In genomic region chr4:182859730-182860129, GRCh38 we compare ENCODE assay signal across 23 cellular contexts. TPM values are rescaled to one million over a fixed set of nuclear protein-coding genes. Genes with fewer than 3 reads are reported as not detected.
DNase-seq lines count a peak whose midpoint lies in the region; ATAC-seq, FAIRE-seq and TF ChIP-seq lines count a peak whose summit lies in the region.
"Had no signal": no experiment of that assay in that cellular context is flagged by ENCODE, and none has a peak within 500 bp of the region (broad histone marks: within the 10 kb centered on the region; RNA-seq: fewer than 3 reads in every experiment).

No MANE protein-coding gene starts in this region.

- H3K9me3 ChIP-seq in IMR-90 (ENCODE audit: control insufficient read depth, insufficient read depth, low read length): peaks cover 2% of the 10 kb centered on the region; the same call in 1 of the 2 replicates
- no peaks in the 10 kb centered on the region for H3K9me3 ChIP-seq in H1 (ENCODE audit: insufficient read depth in 2 of 2, low read depth in 1 of 2, low read length in 1 of 2)
- H3K9me3 ChIP-seq in upper lobe of right lung: no peaks in the 10 kb centered on the region
- H3K9me3 ChIP-seq: Caco-2 had no signal

- TF ChIP-seq POLR2A in IMR-90 (IDR thresholded peaks at IDR 0.05; ENCODE audit: low read depth, low read length): no peak
- TF ChIP-seq POLR2A in H1 (IDR thresholded peaks at IDR 0.05; ENCODE audit: control extremely low read depth in 1 of 2, low read depth in 2 of 2, low read length in 2 of 2): no peak

- H4K8ac ChIP-seq in IMR-90 (ENCODE audit: low read depth in 2 of 2, low read length in 2 of 2): no peak overlapping the region
- no peak overlapping the region for H4K8ac ChIP-seq in H1 (ENCODE audit: extremely low read depth, insufficient read depth, low read length)

- no peak overlapping the region for H3K4ac ChIP-seq in IMR-90 (ENCODE audit: low read depth, low read length)
- H3K4ac ChIP-seq in H1 (replicated peaks; ENCODE audit: insufficient read length, low read depth, low read length): peak overlapping the region; percentile 26

- H3K36me3 Mint-ChIP-seq in stimulated activated naive CD8-positive, alpha-beta T cell treated with anti-CD3 and anti-CD28 coated beads, Interleukin-15, Interleukin-2, amounts not matched to agents 100 ng/mL and 50 ng/mL, for 24 hours (ENCODE audit: low read depth): peaks cover 8% of the 10 kb centered on the region

- peak overlapping the region; percentile 46 for H2AK9ac ChIP-seq in IMR-90 (replicated peaks; ENCODE audit: low read depth, low read length, poor library complexity)

- H3K23me2 ChIP-seq in H1 (ENCODE audit: low read depth, low read length): no peaks in the 10 kb centered on the region

- H2BK20ac ChIP-seq in IMR-90 (ENCODE audit: low read depth, low read length) (no peak overlapping the region), H1 (ENCODE audit: low read length) (no peak overlapping the region)

- no peaks in the 10 kb centered on the region for H3K79me2 ChIP-seq in H1 (ENCODE audit: control insufficient read depth in 1 of 2, insufficient read depth in 2 of 2, low read length in 2 of 2)

- no peak for DNase-seq in stimulated activated naive CD8-positive, alpha-beta T cell treated with anti-CD3 and anti-CD28 coated beads, Interleukin-15, amount 100 ng/mL, for 72 hours
- no peak for DNase-seq in IMR-90
- no peak for DNase-seq in H1 (ENCODE audit: low read depth in 1 of 2, low spot score in 2 of 2)
- DNase-seq in caudate nucleus (lab: John Stamatoyannopoulos, UW): no peak
- no peak for DNase-seq in upper lobe of right lung
- DNase-seq: 8988T; AML-193; Caco-2; Calu3; CD4-positive, alpha-beta T cell; CD8-positive, alpha-beta T cell; DMS79 treated with DMSO at 0.1 percent for 48 hours; GF-D8 had no signal

- peak overlapping the region; percentile 58 for H3K27ac Mint-ChIP-seq in stimulated activated naive CD8-positive, alpha-beta T cell treated with anti-CD3 and anti-CD28 coated beads, Interleukin-15, Interleukin-2, amounts not matched to agents 100 ng/mL and 50 ng/mL, for 24 hours
- H3K27ac Mint-ChIP-seq in stimulated activated naive CD8-positive, alpha-beta T cell treated with anti-CD3 and anti-CD28 coated beads, Interleukin-15, amount 100 ng/mL, for 72 hours: no peak overlapping the region
- H3K27ac Mint-ChIP-seq: B cell; CD4-positive, alpha-beta T cell; CD8-positive, alpha-beta T cell had no signal

- no peaks in the 10 kb centered on the region; the same call in 1 of the 2 replicates for H3K27me3 ChIP-seq in IMR-90 (ENCODE audit: control insufficient read depth, insufficient read depth, low read length)
- no peaks in the 10 kb centered on the region for H3K27me3 ChIP-seq in H1 (replicated peaks in 1 of 4; ENCODE audit: control insufficient read depth in 3 of 4, extremely low read depth in 1 of 4, insufficient read depth in 3 of 4, low read length in 3 of 4)
- no peaks in the 10 kb centered on the region for H3K27me3 ChIP-seq in upper lobe of right lung

- WGBS in IMR-90 (ENCODE audit: extremely low coverage in 2 of 2, insufficient read length in 1 of 2), 2 experiments: 100% methylated on average over 1 of the region's 2 CpGs; no CpG with 5 or more reads in 1 of the 2 experiments
- WGBS in H1 (ENCODE audit: extremely low coverage in 1 of 2, insufficient coverage in 1 of 2, insufficient read length in 1 of 2, insufficient replicate concordance in 2 of 2, low coverage in 1 of 2, low lambda C conversion rate in 2 of 2, missing lambda C conversion rate in 1 of 2), 2 experiments: 90% methylated on average over 2 of the region's 2 CpGs; no CpG with 5 or more reads in 1 of the 2 experiments

- CTCF ChIA-PET in IMR-90 (lab: Yijun Ruan, JAX): no interaction called here
- CTCF ChIA-PET in H1 (lab: Charles Lee; ENCODE audit: partially characterized antibody): interaction anchor here (1.7 kb wide), 1 partner anchor 10 kb away, joined by 4 read pairs; no protein-coding TSS in a partner anchor

- H3K79me1 ChIP-seq in IMR-90 (ENCODE audit: low read depth in 1 of 2, low read length in 2 of 2) (no peaks in the 10 kb centered on the region), H1 (ENCODE audit: low read depth, low read length) (no peaks in the 10 kb centered on the region)

- H3K14ac ChIP-seq in IMR-90 (replicated peaks; ENCODE audit: low read depth, low read length) (no peak overlapping the region), H1 (ENCODE audit: insufficient read length) (no peak overlapping the region)

- POLR2A ChIA-PET in IMR-90 (lab: Charles Lee; ENCODE audit: unreplicated experiment): no interaction called here
- POLR2A ChIA-PET in H1 (lab: Charles Lee; ENCODE audit: partially characterized antibody): no interaction called here

- no peak for ATAC-seq in stimulated activated naive CD8-positive, alpha-beta T cell treated with anti-CD3 and anti-CD28 coated beads, Interleukin-15, amount 100 ng/mL, for 72 hours
- ATAC-seq in IMR-90 (ENCODE audit: low read depth) (no peak), upper lobe of right lung (no peak), HG02571 (IDR thresholded peaks at IDR 0.05; ENCODE audit: unreplicated experiment) (no peak)
- ATAC-seq: CD8-positive, alpha-beta T cell had no signal

- no peak for FAIRE-seq in H1 (lab: Jason Lieb, UNC)
- FAIRE-seq: A204.1, D721Med, G401.6, GM12891, GM19239 had no signal

- H2BK120ac ChIP-seq in IMR-90 (ENCODE audit: low read depth, low read length) (no peak overlapping the region), H1 (replicated peaks; ENCODE audit: low read depth, low read length) (no peak overlapping the region)

- no peaks in the 10 kb centered on the region for H3K9me1 ChIP-seq in IMR-90 (ENCODE audit: insufficient read depth, low read length)

- dilution Hi-C loops in IMR-90 (cut with HindIII; ENCODE audit: low sequenced_read_pairs, unreplicated experiment): no loop called here

- H4K91ac ChIP-seq in IMR-90 (ENCODE audit: insufficient read depth, low read depth, low read length) (no peak overlapping the region), H1 (replicated peaks; ENCODE audit: insufficient read length, low read length) (no peak overlapping the region)

- BruUV-seq in IMR-90 (replicated peaks; lab: Mats Ljungman, UMichigan): no TSS peak

- in situ Hi-C loops in IMR-90 (cut with MboI; ENCODE audit: low sequenced_read_pairs): no loop called here

- TF ChIP-seq CTCF in IMR-90 (conservative IDR thresholded peaks at IDR 0.05; ENCODE audit: low read depth, low read length) (no peak), H1 (IDR thresholded peaks at IDR 0.05; ENCODE audit: control extremely low read depth in 1 of 3, insufficient read depth in 1 of 3, low read depth in 1 of 3, low read length in 3 of 3) (no peak), upper lobe of right lung (IDR thresholded peaks at IDR 0.05) (no peak)

- H4K20me1 ChIP-seq in IMR-90 (ENCODE audit: insufficient read depth, low read length): no peaks in the 10 kb centered on the region
- no peaks in the 10 kb centered on the region for H4K20me1 ChIP-seq in H1 (replicated peaks in 1 of 2; ENCODE audit: control insufficient read depth in 1 of 2, insufficient read depth in 2 of 2, low read length in 2 of 2)

- no peak overlapping the region for H2AFZ ChIP-seq in IMR-90 (replicated peaks; ENCODE audit: low read length, poor library complexity)
- H2AFZ ChIP-seq in H1 (ENCODE audit: low read length): no peak overlapping the region

- H3K4me2 ChIP-seq in IMR-90 (ENCODE audit: low read depth, low read length) (no peak overlapping the region), H1 (ENCODE audit: insufficient read depth in 1 of 2, low read depth in 2 of 2, low read length in 2 of 2) (no peak overlapping the region)
- H3K4me2 ChIP-seq: BLaER1 treated with 17β-estradiol and CSF1 and Interleukin-3, amounts not matched to agents 10 nM and 100 nM had no signal

- H2BK5ac ChIP-seq in IMR-90 (ENCODE audit: low read depth, low read length, poor library complexity, severe bottlenecking) (no peak overlapping the region), H1 (ENCODE audit: low read depth, low read length) (no peak overlapping the region)

- no peaks in the 10 kb centered on the region for H3K4me1 Mint-ChIP-seq in stimulated activated naive CD8-positive, alpha-beta T cell treated with anti-CD3 and anti-CD28 coated beads, Interleukin-15, Interleukin-2, amounts not matched to agents 100 ng/mL and 50 ng/mL, for 24 hours (ENCODE audit: low read depth)
- H3K4me1 Mint-ChIP-seq in stimulated activated naive CD8-positive, alpha-beta T cell treated with anti-CD3 and anti-CD28 coated beads, Interleukin-15, amount 100 ng/mL, for 72 hours: no peaks in the 10 kb centered on the region
- H3K4me1 Mint-ChIP-seq: B cell had no signal

- H3K27me3 Mint-ChIP-seq in stimulated activated naive CD8-positive, alpha-beta T cell treated with anti-CD3 and anti-CD28 coated beads, Interleukin-15, Interleukin-2, amounts not matched to agents 100 ng/mL and 50 ng/mL, for 24 hours: peaks cover 6% of the 10 kb centered on the region
- H3K27me3 Mint-ChIP-seq in stimulated activated naive CD8-positive, alpha-beta T cell treated with anti-CD3 and anti-CD28 coated beads, Interleukin-15, amount 100 ng/mL, for 72 hours: no peaks in the 10 kb centered on the region
- H3K27me3 Mint-ChIP-seq: CD4-positive, alpha-beta T cell had no signal

- H3K4me1 ChIP-seq in IMR-90 (ENCODE audit: control insufficient read depth, insufficient read depth, low read length) (no peaks in the 10 kb centered on the region), H1 (replicated peaks in 1 of 4; ENCODE audit: control insufficient read depth in 3 of 4, insufficient read depth in 4 of 4, low read length in 3 of 4) (peaks cover 0 to 7% (median 4%) of the 10 kb centered on the region in 4 experiments; a peak in 5 of 7 replicates), upper lobe of right lung (no peaks in the 10 kb centered on the region)

- H3K56ac ChIP-seq in IMR-90 (ENCODE audit: extremely low read depth, insufficient read depth, low read length) (no peak overlapping the region), H1 (replicated peaks; ENCODE audit: insufficient read length, low read depth, low read length) (no peak overlapping the region)

- no peak overlapping the region for H3K27ac ChIP-seq in IMR-90 (ENCODE audit: insufficient read depth, low read length)
- H3K27ac ChIP-seq in H1 (ENCODE audit: low read depth, low read length): no peak overlapping the region
- no peak overlapping the region for H3K27ac ChIP-seq in caudate nucleus (ENCODE audit: low read depth, low read length)
- H3K27ac ChIP-seq in upper lobe of right lung: no peak overlapping the region
- H3K27ac ChIP-seq: BLaER1 treated with 17β-estradiol and CSF1 and Interleukin-3, amounts not matched to agents 10 nM and 100 nM; C4-2B had no signal

- H2BK15ac ChIP-seq in IMR-90 (ENCODE audit: low read depth, low read length): no peak overlapping the region
- H2BK15ac ChIP-seq in H1 (ENCODE audit: low read length): 0 out of 2 replicates have a peak overlapping the region, but pooled peaks have one; percentile 31

- no peak overlapping the region for H2BK12ac ChIP-seq in H1 (ENCODE audit: low read depth, low read length)

- intact Hi-C loops in IMR-90 (cut with micrococcal nuclease): no loop called here
- intact Hi-C loops in upper lobe of right lung (cut with DNase I): no loop called here

- no peak for TF ChIP-seq EP300 in H1 (IDR thresholded peaks at IDR 0.05; ENCODE audit: borderline replicate concordance in 1 of 2, low read depth in 2 of 2, low read length in 2 of 2)

- no peak overlapping the region for H3K4me3 Mint-ChIP-seq in stimulated activated naive CD8-positive, alpha-beta T cell treated with anti-CD3 and anti-CD28 coated beads, Interleukin-15, Interleukin-2, amounts not matched to agents 100 ng/mL and 50 ng/mL, for 24 hours
- no peak overlapping the region for H3K4me3 Mint-ChIP-seq in stimulated activated naive CD8-positive, alpha-beta T cell treated with anti-CD3 and anti-CD28 coated beads, Interleukin-15, amount 100 ng/mL, for 72 hours
- H3K4me3 Mint-ChIP-seq: B cell; CD4-positive, alpha-beta T cell; CD8-positive, alpha-beta T cell had no signal

- H2AK5ac ChIP-seq in IMR-90 (ENCODE audit: low read depth, low read length) (no peak overlapping the region), H1 (ENCODE audit: low read depth, low read length) (no peak overlapping the region)

- H3K36me3 ChIP-seq in IMR-90 (ENCODE audit: control insufficient read depth, insufficient read depth, low read length) (no peaks in the 10 kb centered on the region), H1 (ENCODE audit: control insufficient read depth in 2 of 4, insufficient read depth in 4 of 4, low read length in 3 of 4) (no peaks in the 10 kb centered on the region), upper lobe of right lung (no peaks in the 10 kb centered on the region)
- H3K36me3 ChIP-seq: BLaER1 treated with 17β-estradiol and CSF1 and Interleukin-3, amounts not matched to agents 10 nM and 100 nM had no signal

- TF ChIP-seq RAD21 in IMR-90 (IDR thresholded peaks at IDR 0.05; ENCODE audit: low read length) (no peak), H1 (IDR thresholded peaks at IDR 0.05 in 1 of 2, conservative IDR thresholded peaks at IDR 0.05 in 1 of 2; ENCODE audit: low read depth in 2 of 2, low read length in 2 of 2) (no peak)

- H3K23ac ChIP-seq in IMR-90 (ENCODE audit: low read depth, low read length): no peak overlapping the region
- H3K23ac ChIP-seq in H1 (ENCODE audit: insufficient read length): no peak overlapping the region

- H3K18ac ChIP-seq in IMR-90 (ENCODE audit: low read depth, low read length) (no peak overlapping the region), H1 (ENCODE audit: extremely low read depth, low read length) (no peak overlapping the region)

- H3K4me3 ChIP-seq in IMR-90 (ENCODE audit: insufficient read depth, low read depth, low read length): no peak overlapping the region
- no peak overlapping the region for H3K4me3 ChIP-seq in H1 (ENCODE audit: extremely low read depth in 1 of 4, insufficient read depth in 2 of 4, low read depth in 3 of 4, low read length in 4 of 4)
- no peak overlapping the region for H3K4me3 ChIP-seq in upper lobe of right lung
- H3K4me3 ChIP-seq: BLaER1 treated with 17β-estradiol and CSF1 and Interleukin-3, amounts not matched to agents 10 nM and 100 nM had no signal

- H3K9me3 Mint-ChIP-seq in stimulated activated naive CD8-positive, alpha-beta T cell treated with anti-CD3 and anti-CD28 coated beads, Interleukin-15, Interleukin-2, amounts not matched to agents 100 ng/mL and 50 ng/mL, for 24 hours: peaks cover 11% of the 10 kb centered on the region
- H3K9me3 Mint-ChIP-seq in stimulated activated naive CD8-positive, alpha-beta T cell treated with anti-CD3 and anti-CD28 coated beads, Interleukin-15, amount 100 ng/mL, for 72 hours: peaks cover 11 to 15% of the 10 kb centered on the region in 2 donors

- H3K9ac ChIP-seq in IMR-90 (ENCODE audit: low read depth, low read length): no peak overlapping the region
- no peak overlapping the region for H3K9ac ChIP-seq in H1 (replicated peaks in 1 of 4; ENCODE audit: extremely low read depth in 1 of 4, low read depth in 3 of 4, low read length in 3 of 4)
- H3K9ac ChIP-seq: BLaER1 treated with 17β-estradiol and CSF1 and Interleukin-3, amounts not matched to agents 10 nM and 100 nM had no signal

- H4K5ac ChIP-seq in IMR-90 (ENCODE audit: low read depth, low read length) (no peak overlapping the region), H1 (ENCODE audit: insufficient read length, low read depth, low read length) (no peak overlapping the region)

RNA-seq across cellular contexts. Expression of gene DCTD, which starts 57.5 kb away (rescaled TPM):
- 84.2 and 90.3 TPM in 2 replicates for total RNA-seq in IMR-90 (2012; rRNA removed)
- 113 and 127 TPM in 2 replicates for polyA plus RNA-seq in IMR-90 (2012; rRNA removed)
- 99.3 and 108 TPM in 2 replicates for polyA plus RNA-seq in IMR-90 (2012; cell fraction: cytosol; rRNA removed)
- polyA plus RNA-seq in IMR-90 (2012; cell fraction: nucleus; rRNA removed; ENCODE audit: low replicate concordance): 122 and 215 TPM in 2 replicates
- total RNA-seq in H1 (2021; fragmentation: NEBNext Ultra II Directional; extraction: Animal tissue kit (Norgen Biotek cat#: 25700)): 69.4 and 69.5 TPM in 2 replicates
- 60.2 and 61.2 TPM in 2 replicates for polyA plus RNA-seq in H1 (2011; rRNA removed)
- 55.4 TPM for polyA plus RNA-seq in H1 (2011; cell fraction: cytosol; rRNA removed)
- polyA plus RNA-seq in H1 (2011; cell fraction: nucleus; rRNA removed): 55.1 TPM
- 56.3 to 75.6 TPM (median 62.9 TPM) in 4 replicates for polyA plus RNA-seq in H1 (2012, experiment 1 of 2)
- 39.2 TPM for polyA plus RNA-seq in H1 (2012, experiment 2 of 2)
- 60.0 TPM for polyA plus RNA-seq in H1 (2013, experiment 1 of 2)
- 61.4 TPM for polyA plus RNA-seq in H1 (2013, experiment 2 of 2)
- polyA minus RNA-seq in H1 (2011; rRNA and poly(A)+ RNA removed): 41.0 and 75.2 TPM in 2 replicates
- 24.4 TPM for polyA minus RNA-seq in H1 (2011; cell fraction: cytosol; rRNA and poly(A)+ RNA removed)
- polyA minus RNA-seq in H1 (2011; cell fraction: nucleus; rRNA and poly(A)+ RNA removed): 37.3 TPM
- total RNA-seq in upper lobe of right lung: 88.6 TPM
